In genomic region chr11:130830563-130830950, GRCh38 we compare ENCODE assay signal across 1 cellular context.
TF ChIP-seq lines count a peak whose summit lies in the region.

No MANE protein-coding gene starts in this region.

TF ChIP-seq in GM12891, 5 proteins besides CTCF, POLR2A, EP300 and RAD21:
- TF ChIP-seq PAX5 (IDR thresholded peaks at IDR 0.05; ENCODE audit: insufficient read depth, low read length, severe bottlenecking): no peak
- no peak for TF ChIP-seq SPI1 (IDR thresholded peaks at IDR 0.05; ENCODE audit: low read depth, low read length)
- TF ChIP-seq POU2F2 (IDR thresholded peaks at IDR 0.05; ENCODE audit: low read depth, low read length): no peak
TF ChIP-seq in GM12891: peak in this region for 0.
